31 cellular contexts compared by ENCODE assay signal in the genomic region with DNA sequence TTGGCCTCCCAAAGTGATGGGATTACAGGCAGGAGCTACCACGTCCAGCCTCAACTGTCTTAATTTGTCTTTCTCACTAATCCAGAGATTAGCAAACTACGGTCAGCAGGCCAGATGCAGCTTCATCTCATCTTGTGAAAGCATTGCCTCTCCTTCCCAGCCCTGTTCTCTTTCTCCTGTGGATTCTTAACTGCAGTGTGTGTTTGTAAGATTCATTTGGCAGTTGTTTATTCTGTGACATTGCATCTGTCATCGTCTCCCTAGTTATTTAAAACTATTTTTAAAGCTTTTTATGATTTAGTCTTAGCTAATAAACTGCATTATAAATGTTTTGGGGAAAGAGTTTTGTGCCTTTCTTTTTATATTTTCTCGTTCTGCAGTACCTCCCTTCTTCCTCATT. TPM values are rescaled to one million over a fixed set of nuclear protein-coding genes. Genes with fewer than 3 reads are reported as not detected.
"Had no signal": no experiment of that assay in that cellular context is flagged by ENCODE, and none has a peak within 500 bp of the region (broad histone marks: within the 10 kb centered on the region; RNA-seq: fewer than 3 reads in every experiment).

No MANE protein-coding gene starts in this region.

- H3K4me1 ChIP-seq: parathyroid adenoma had no signal

- H3K36me3 Mint-ChIP-seq: natural killer cell had no signal

- H3K9me3 Mint-ChIP-seq: mesothelial cell of epicardium; natural killer cell; nephron progenitor cell; neural progenitor cell; stimulated activated memory B cell treated with anti-CD40 and anti-IgM and Interleukin-4, amounts not matched to agents 10 μg/mL and 1 μg/mL and 100 μg/mL, for 72 hours; stimulated activated naive CD8-positive, alpha-beta T cell treated with anti-CD3 and anti-CD28 coated beads, Interleukin-15, amount 100 ng/mL, for 72 hours; type B pancreatic cell had no signal

- H3K4me3 Mint-ChIP-seq: mesothelial cell of epicardium; natural killer cell; nephron progenitor cell; neural progenitor cell; stimulated activated memory B cell treated with anti-CD40 and anti-IgM and Interleukin-4, amounts not matched to agents 10 μg/mL and 1 μg/mL and 100 μg/mL, for 72 hours; stimulated activated naive CD8-positive, alpha-beta T cell treated with anti-CD3 and anti-CD28 coated beads, Interleukin-15, amount 100 ng/mL, for 72 hours; type B pancreatic cell had no signal

- H3K9me3 ChIP-seq: left lung, lower lobe of right lung, mucosa of descending colon, neutrophil, psoas muscle, right atrium auricular region, right lobe of liver, tibial nerve, uterus had no signal

- H3K36me3 ChIP-seq: left lung, lower lobe of right lung, neural progenitor cell, neutrophil, right atrium auricular region, right lobe of liver, tibial nerve, uterus had no signal

- H3K27ac Mint-ChIP-seq: mesothelial cell of epicardium; natural killer cell; nephron progenitor cell; neural progenitor cell; stimulated activated memory B cell treated with anti-CD40 and anti-IgM and Interleukin-4, amounts not matched to agents 10 μg/mL and 1 μg/mL and 100 μg/mL, for 72 hours; type B pancreatic cell had no signal

- H3K27me3 Mint-ChIP-seq: stimulated activated memory B cell treated with anti-CD40 and anti-IgM and Interleukin-4, amounts not matched to agents 10 μg/mL and 1 μg/mL and 100 μg/mL, for 72 hours; stimulated activated naive CD8-positive, alpha-beta T cell treated with anti-CD3 and anti-CD28 coated beads, Interleukin-15, amount 100 ng/mL, for 72 hours; type B pancreatic cell had no signal

- H3K9ac ChIP-seq: neural progenitor cell, parathyroid adenoma had no signal

- H3K4me1 Mint-ChIP-seq: stimulated activated naive CD8-positive, alpha-beta T cell treated with anti-CD3 and anti-CD28 coated beads, Interleukin-15, amount 100 ng/mL, for 72 hours had no signal

- DNase-seq: hippocampal formation; kidney; left colon; left lung; lower lobe of right lung; mammary epithelial cell; mesendoderm; mucosa of descending colon; natural killer cell; nephron progenitor cell; occipital lobe; psoas muscle; right lobe of liver; stimulated activated CD4-positive, alpha-beta T cell treated with anti-CD3 and anti-CD28 coated beads, Interleukin-1b, Interleukin-23, amount 100 ng/mL, for 48 hours; stimulated activated CD4-positive, alpha-beta T cell treated with anti-CD3 and anti-CD28 coated beads, Interleukin-2, amount 100 ng/mL, for 48 hours; stimulated activated CD4-positive, alpha-beta T cell treated with anti-CD3 and anti-CD28 coated beads, Interleukin-4, amount 100 ng/mL, for 4 hours; stimulated activated CD8-positive, alpha-beta memory T cell treated with anti-CD3 and anti-CD28 coated beads, Interleukin-4, amount 100 ng/mL, for 48 hours; stimulated activated naive CD4-positive, alpha-beta T cell treated with Interleukin-2 at 50 U/mL for 16 hours; stimulated activated naive CD8-positive, alpha-beta T cell treated with anti-CD3 and anti-CD28 coated beads, Interleukin-15, amount 100 ng/mL, for 72 hours; substantia nigra; uterus had no signal

- H3K27ac ChIP-seq: left lung, lower lobe of right lung, neural progenitor cell, parathyroid adenoma, psoas muscle, right atrium auricular region, right lobe of liver, tibial nerve, uterus had no signal

- H3K4me3 ChIP-seq: left lung, lower lobe of right lung, mucosa of descending colon, neural progenitor cell, psoas muscle, right atrium auricular region, right lobe of liver, smooth muscle cell, tibial nerve, uterus had no signal

- H3K27me3 ChIP-seq: left lung, neural progenitor cell, neutrophil, right atrium auricular region, right lobe of liver, tibial nerve, uterus had no signal

- ATAC-seq: left colon; left lung; lower lobe of right lung; mucosa of descending colon; natural killer cell; psoas muscle; right lobe of liver; stimulated activated memory B cell treated with anti-CD40 and anti-IgM and Interleukin-4, amounts not matched to agents 10 μg/mL and 1 μg/mL and 100 μg/mL, for 72 hours; stimulated activated naive CD8-positive, alpha-beta T cell treated with anti-CD3 and anti-CD28 coated beads, Interleukin-15, amount 100 ng/mL, for 72 hours had no signal

RNA-seq across cellular contexts. Expression of a gene that starts 46.7 kb away (rescaled TPM):
- total RNA-seq: mammary epithelial cell, natural killer cell, occipital lobe, osteocyte, tibial nerve had no signal
- polyA plus RNA-seq: mammary epithelial cell had no signal
